ENCODE assay signal across 36 cellular contexts in the genomic region with DNA sequence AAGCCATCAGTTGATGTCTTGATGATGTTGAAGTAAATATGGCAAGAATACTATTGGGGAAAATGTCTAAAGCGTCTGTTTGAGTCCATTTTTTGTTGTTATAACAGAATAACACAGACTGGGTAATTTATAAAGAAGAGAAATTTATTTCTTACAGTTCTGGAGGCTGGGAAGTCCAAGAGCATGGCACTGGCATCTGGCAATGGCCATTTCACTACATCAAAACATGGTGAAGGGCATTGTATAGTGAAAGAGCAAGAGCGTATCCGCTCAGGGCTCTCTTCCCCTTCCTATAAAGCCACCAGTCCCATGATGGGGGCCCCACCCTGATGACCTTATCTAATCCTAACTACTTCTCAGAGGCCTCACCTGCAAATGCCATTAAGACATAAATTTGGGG. TPM values are rescaled to one million over a fixed set of nuclear protein-coding genes. Genes with fewer than 3 reads are reported as not detected.
"Had no signal": no experiment of that assay in that cellular context is flagged by ENCODE, and none has a peak within 500 bp of the region (broad histone marks: within the 10 kb centered on the region; RNA-seq: fewer than 3 reads in every experiment).

No MANE protein-coding gene starts in this region.

- DNase-seq: activated effector memory CD4-positive, alpha-beta T cell treated with anti-CD3 and anti-CD28 coated beads, Interleukin-2, amount 50 U/mL, for 16 hours; activated effector memory CD4-positive, alpha-beta T cell treated with Interleukin-2 at 50 U/mL for 16 hours; activated gamma-delta T cell; activated gamma-delta T cell treated with Interleukin-2 at 50 U/mL for 16 hours; activated naive CD4-positive, alpha-beta T cell; activated naive CD4-positive, alpha-beta T cell treated with anti-CD3 and anti-CD28 coated beads for 36 hours; activated naive CD4-positive, alpha-beta T cell treated with anti-CD3 and anti-CD28 coated beads, Interleukin-2, amount 10 ng/mL, durations not matched to agents 7 days and 5 days; activated naive CD4-positive, alpha-beta T cell treated with anti-CD3 and anti-CD28 coated beads, Interleukin-2, amount 50 U/mL, for 16 hours; activated naive CD4-positive, alpha-beta T cell treated with Interleukin-2 at 50 U/mL for 16 hours; activated naive CD8-positive, alpha-beta T cell treated with anti-CD3 and anti-CD28 coated beads for 36 hours; activated naive CD8-positive, alpha-beta T cell treated with anti-CD3 and anti-CD28 coated beads, Interleukin-2, amount 10 ng/mL, durations not matched to agents 7 days and 5 days; activated naive CD8-positive, alpha-beta T cell treated with anti-CD3 and anti-CD28 coated beads, Interleukin-2, amount 50 U/mL, for 24 hours; activated T-cell treated with anti-CD3 and anti-CD28 coated beads, Interleukin-2, amount 50 U/mL, for 1 hour; activated T-cell treated with anti-CD3 and anti-CD28 coated beads, Interleukin-2, amount 50 U/mL, for 24 hours; activated T-cell treated with anti-CD3 and anti-CD28 coated beads, Interleukin-2, amount 50 U/mL, for 4 hours; activated T-cell treated with anti-CD3 and anti-CD28 coated beads, Interleukin-2, amount 50 U/mL, for 48 hours; activated T-cell treated with anti-CD3 and anti-CD28 coated beads, Interleukin-2, amount 50 U/mL, for 72 hours; adrenal gland; amniotic stem cell; amygdala; anterior cingulate cortex; aorta; body of pancreas; brain microvascular endothelial cell; caudate nucleus; central memory CD4-positive, alpha-beta T cell; cerebellar nuclear complex had no signal

- H3K36me3 ChIP-seq: adrenal gland, ascending aorta, brain microvascular endothelial cell, breast epithelium, cardiac muscle cell had no signal

- H3K27me3 ChIP-seq: adrenal gland, ascending aorta, body of pancreas, brain microvascular endothelial cell, breast epithelium, cardiac muscle cell had no signal

- H3K4me3 ChIP-seq: adrenal gland, ascending aorta, body of pancreas, breast epithelium, cardiac muscle cell had no signal

- H3K9me3 ChIP-seq: adrenal gland, ascending aorta, body of pancreas, breast epithelium had no signal

- H3K4me1 ChIP-seq: adrenal gland, ascending aorta, breast epithelium had no signal

- H3K27ac ChIP-seq: adrenal gland, ascending aorta, body of pancreas, brain microvascular endothelial cell, breast epithelium, cardiac muscle cell had no signal

- FAIRE-seq: astrocyte, bronchial epithelial cell had no signal

- ATAC-seq: activated naive CD4-positive, alpha-beta T cell treated with anti-CD3 and anti-CD28 coated beads, Interleukin-2, amount 50 U/mL, for 72 hours; activated naive CD8-positive, alpha-beta T cell treated with anti-CD3 and anti-CD28 coated beads, Interleukin-2, amount 50 U/mL, for 24 hours; activated T-cell treated with anti-CD3 and anti-CD28 coated beads, Interleukin-2, amount 50 U/mL, for 4 hours; activated T-cell treated with anti-CD3 and anti-CD28 coated beads, Interleukin-2, amount 50 U/mL, for 72 hours; activated T-helper 17 cell treated with anti-CD3 and anti-CD28 coated beads, Interleukin-2, amount 50 U/mL, for 72 hours; body of pancreas had no signal

RNA-seq across cellular contexts. Expression of a gene that starts 56.2 kb away (rescaled TPM):
- total RNA-seq: activated naive CD4-positive, alpha-beta T cell treated with anti-CD3 and anti-CD28 coated beads for 36 hours; activated naive CD8-positive, alpha-beta T cell treated with anti-CD3 and anti-CD28 coated beads, Interleukin-2, amount 10 ng/mL, durations not matched to agents 7 days and 5 days; activated T-helper 1 cell treated with anti-CD3 and anti-CD28 coated beads, Interleukin-12 subunit alpha, Interleukin-12 subunit beta, Interleukin-2, Interleukin-4 antibody, amounts not matched to agents 30 ng/mL and 10 ng/mL and 1 ng/mL, durations not matched to agents 14 hours and 24 hours and 36 hours; activated T-helper 17 cell treated with anti-CD3 and anti-CD28 coated beads, Interleukin-2, amount 50 U/mL, for 72 hours; activated T-helper 2 cell treated with anti-CD3 and anti-CD28 coated beads, Interferon-gamma antibody, Interleukin-2, Interleukin-4, amounts not matched to agents 10 μg/mL and 5 μg/mL and 100 μg/mL, durations not matched to agents 14 hours and 24 hours and 36 hours; ascending aorta had no signal
